ENCODE assay signal across 1 cellular context in the genomic region with DNA sequence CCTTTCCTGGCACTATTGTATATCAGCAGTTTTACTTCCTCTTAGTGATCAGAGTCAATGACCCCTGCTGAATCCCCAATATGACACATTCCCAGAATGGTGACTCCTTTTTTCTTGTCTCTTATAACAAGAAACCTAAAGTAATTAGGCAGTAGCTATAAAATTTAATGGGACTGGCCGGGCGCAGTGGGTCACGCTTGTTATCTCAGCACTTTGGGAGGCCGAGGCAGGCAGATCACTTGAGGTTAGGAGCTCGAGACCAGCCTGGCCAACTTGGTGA.
TF ChIP-seq lines count a peak whose summit lies in the region.

No MANE protein-coding gene starts in this region.

TF ChIP-seq in A549, 52 proteins besides CTCF, POLR2A, EP300 and RAD21 (continued from another document):
- TF ChIP-seq NR3C1 (IDR thresholded peaks at IDR 0.05) (no peak), FOSL2 (IDR thresholded peaks at IDR 0.05) (no peak), FOSL2 (CRISPR knock-in tag; IDR thresholded peaks at IDR 0.05) (no peak)
